ENCODE assay signal across 12 cellular contexts in the genomic region with DNA sequence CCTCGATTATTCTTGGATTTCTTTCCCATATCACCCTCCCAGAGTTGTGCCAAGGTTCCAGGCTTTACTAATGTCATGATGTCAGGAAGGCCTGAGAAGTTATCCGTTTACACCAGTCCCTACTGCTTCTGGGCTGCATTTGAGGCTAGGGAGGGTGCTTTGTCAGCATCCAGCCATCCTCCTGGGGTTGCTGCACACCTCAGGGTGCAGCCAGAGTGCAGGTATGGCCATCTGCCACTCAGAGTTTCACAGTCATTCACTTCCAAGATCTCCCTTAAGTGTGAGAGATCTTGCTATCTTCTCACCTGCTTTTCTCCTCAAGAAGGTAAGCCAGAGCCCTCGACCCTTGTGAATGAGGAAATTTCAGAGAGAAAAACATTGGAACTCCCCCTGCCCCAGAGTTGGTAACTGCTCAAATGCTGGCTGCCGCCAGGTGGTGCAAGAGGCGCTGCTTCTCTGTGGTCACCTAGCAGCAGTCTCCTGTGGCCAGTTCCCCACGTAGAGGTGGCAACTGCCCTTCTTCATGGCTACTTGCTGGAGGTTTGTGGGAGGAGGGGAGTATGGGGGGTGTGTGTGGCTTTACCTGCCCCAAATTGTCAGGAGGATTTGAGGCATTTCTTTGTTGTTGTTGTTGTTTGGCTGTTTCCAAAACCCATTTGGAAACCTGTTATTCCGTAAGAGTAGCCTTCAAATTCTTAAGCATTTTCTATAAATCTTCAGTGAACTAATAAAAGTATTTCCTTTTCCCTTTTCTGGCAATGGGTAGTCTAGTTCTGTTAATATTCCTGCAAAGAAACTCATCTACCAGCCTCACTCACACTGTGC.
A peak's percentile ranks its signal among the peaks of the same experiment; 100 is the strongest.
DNase-seq lines count a peak whose midpoint lies in the region; ATAC-seq and TF ChIP-seq lines count a peak whose summit lies in the region.
"Had no signal": no experiment of that assay in that cellular context is flagged by ENCODE, and none has a peak within 500 bp of the region (broad histone marks: within the 10 kb centered on the region; RNA-seq: fewer than 3 reads in every experiment).

No MANE protein-coding gene starts in this region.

- H3K23ac ChIP-seq in neuronal stem cell (ENCODE audit: low read depth, low read length, poor library complexity): no peak overlapping the region

- H3K18ac ChIP-seq in neuronal stem cell (ENCODE audit: low read length): no peak overlapping the region

- H3K9me3 Mint-ChIP-seq in activated CD8-positive, alpha-beta T cell treated with anti-CD3 and anti-CD28 coated beads, Interleukin-2, amount 10 ng/mL, durations not matched to agents 7 days and 5 days (ENCODE audit: insufficient read depth): no peaks in the 10 kb centered on the region
- H3K9me3 Mint-ChIP-seq: central memory CD8-positive, alpha-beta T cell had no signal

- H3K27me3 ChIP-seq in MM.1S (replicated peaks; ENCODE audit: insufficient read depth, low read length) (no peaks in the 10 kb centered on the region), neuronal stem cell (ENCODE audit: control insufficient read depth in 3 of 3, insufficient read depth in 3 of 3, low read depth in 1 of 3, low read length in 3 of 3) (no peaks in the 10 kb centered on the region)
- H3K27me3 ChIP-seq: upper lobe of left lung had no signal

- H3K9ac ChIP-seq in MM.1S (ENCODE audit: low read length): no peak overlapping the region
- H3K9ac ChIP-seq in neuronal stem cell (ENCODE audit: low read depth, low read length, poor library complexity): no peak overlapping the region

- POLR2A ChIA-PET in activated CD8-positive, alpha-beta T cell treated with anti-CD3 and anti-CD28 coated beads, Interleukin-2, amount 10 ng/mL, durations not matched to agents 7 days and 5 days (lab: Charles Lee): no interaction called here

- no peak overlapping the region for H2BK5ac ChIP-seq in neuronal stem cell (ENCODE audit: low read length)

- H3K4me3 Mint-ChIP-seq in activated CD8-positive, alpha-beta T cell treated with anti-CD3 and anti-CD28 coated beads, Interleukin-2, amount 10 ng/mL, durations not matched to agents 7 days and 5 days: no peak overlapping the region
- H3K4me3 Mint-ChIP-seq: central memory CD8-positive, alpha-beta T cell had no signal

- H3K4me2 ChIP-seq in MM.1S (ENCODE audit: low read depth, low read length): no peak overlapping the region
- no peak overlapping the region for H3K4me2 ChIP-seq in neuronal stem cell (ENCODE audit: insufficient read depth, low read length, poor library complexity, severe bottlenecking)

- H2AK5ac ChIP-seq in neuronal stem cell (ENCODE audit: low read depth, low read length): no peak overlapping the region

- H3K79me2 ChIP-seq in MM.1S (ENCODE audit: low read length): no peaks in the 10 kb centered on the region

- no peak overlapping the region for H3K4ac ChIP-seq in neuronal stem cell (ENCODE audit: low read length)

- H3K14ac ChIP-seq in neuronal stem cell (ENCODE audit: low read length): peak overlapping the region; percentile 48

- H3K9me3 ChIP-seq in MM.1S (replicated peaks; ENCODE audit: insufficient read depth, low read length) (no peaks in the 10 kb centered on the region), neuronal stem cell (replicated peaks in 1 of 2; ENCODE audit: control insufficient read depth in 2 of 2, insufficient read depth in 1 of 2, low read depth in 1 of 2, low read length in 2 of 2) (peaks cover 2 to 5% of the 10 kb centered on the region in 2 donors)
- H3K9me3 ChIP-seq: neutrophil, upper lobe of left lung had no signal

- no peak for DNase-seq in MM.1S
- DNase-seq in dermis microvascular lymphatic vessel endothelial cell (ENCODE audit: low read depth in 2 of 2): peak; percentile 12 to 38
- no peak for DNase-seq in neuronal stem cell (ENCODE audit: low spot score)
- no peak for DNase-seq in NCI-H1092 (lab: John Stamatoyannopoulos, UW)
- DNase-seq in NCI-H1417 (lab: John Stamatoyannopoulos, UW): no peak
- no peak for DNase-seq in activated CD8-positive, alpha-beta T cell treated with anti-CD3 and anti-CD28 coated beads, Interleukin-2, amount 10 ng/mL, durations not matched to agents 7 days and 5 days
- DNase-seq: head of caudate nucleus had no signal

- H3K27ac ChIP-seq in MM.1S (ENCODE audit: low read length) (no peak overlapping the region), neuronal stem cell (replicated peaks; ENCODE audit: low read length) (no peak overlapping the region)
- H3K27ac ChIP-seq: neutrophil, upper lobe of left lung had no signal

- H3K4me1 ChIP-seq in MM.1S (ENCODE audit: low read length) (no peaks in the 10 kb centered on the region), neuronal stem cell (ENCODE audit: control insufficient read depth in 2 of 2, insufficient read depth in 1 of 2, low read depth in 1 of 2, low read length in 2 of 2) (no peaks in the 10 kb centered on the region)

- no peaks in the 10 kb centered on the region for H3K4me1 Mint-ChIP-seq in activated CD8-positive, alpha-beta T cell treated with anti-CD3 and anti-CD28 coated beads, Interleukin-2, amount 10 ng/mL, durations not matched to agents 7 days and 5 days (ENCODE audit: low read depth)
- H3K4me1 Mint-ChIP-seq: central memory CD8-positive, alpha-beta T cell had no signal

- H3K4me3 ChIP-seq in MM.1S (ENCODE audit: low read length) (no peak overlapping the region), neuronal stem cell (ENCODE audit: low read length in 2 of 2) (no peak overlapping the region)
- H3K4me3 ChIP-seq: upper lobe of left lung had no signal

- CTCF ChIA-PET in activated CD8-positive, alpha-beta T cell treated with anti-CD3 and anti-CD28 coated beads, Interleukin-2, amount 10 ng/mL, durations not matched to agents 7 days and 5 days (lab: Charles Lee): no interaction called here

- H4K91ac ChIP-seq in neuronal stem cell (ENCODE audit: low read depth, low read length, poor library complexity): no peak overlapping the region

- peaks cover 3% of the 10 kb centered on the region for H3K27me3 Mint-ChIP-seq in activated CD8-positive, alpha-beta T cell treated with anti-CD3 and anti-CD28 coated beads, Interleukin-2, amount 10 ng/mL, durations not matched to agents 7 days and 5 days (ENCODE audit: low read depth)

- no peaks in the 10 kb centered on the region for H3F3A ChIP-seq in MM.1S (ENCODE audit: insufficient read depth, low read length)

- no peaks in the 10 kb centered on the region for H3K36me3 Mint-ChIP-seq in activated CD8-positive, alpha-beta T cell treated with anti-CD3 and anti-CD28 coated beads, Interleukin-2, amount 10 ng/mL, durations not matched to agents 7 days and 5 days (ENCODE audit: low read depth)

- no peaks in the 10 kb centered on the region for H3K79me1 ChIP-seq in neuronal stem cell (ENCODE audit: low read depth, low read length)

- no peak overlapping the region for H2BK15ac ChIP-seq in neuronal stem cell (ENCODE audit: low read length)

- no peak overlapping the region for H2BK120ac ChIP-seq in neuronal stem cell (ENCODE audit: low read depth, low read length)

- no peak overlapping the region for H3K27ac Mint-ChIP-seq in activated CD8-positive, alpha-beta T cell treated with anti-CD3 and anti-CD28 coated beads, Interleukin-2, amount 10 ng/mL, durations not matched to agents 7 days and 5 days

- no peak overlapping the region for H2AFZ ChIP-seq in MM.1S (ENCODE audit: low read length)
- no peak overlapping the region for H2AFZ ChIP-seq in neuronal stem cell (ENCODE audit: low read length)

- no peaks in the 10 kb centered on the region for H4K20me1 ChIP-seq in MM.1S (ENCODE audit: insufficient read depth, low read length)

- WGBS in neuronal stem cell (ENCODE audit: extremely low coverage in 2 of 2, insufficient read length in 2 of 2, insufficient replicate concordance in 1 of 2), 2 donors: no CpG with 5 or more reads among the region's 7 CpGs

- H4K8ac ChIP-seq in neuronal stem cell (ENCODE audit: low read depth, low read length): no peak overlapping the region

- H3K9me2 ChIP-seq in MM.1S (replicated peaks; ENCODE audit: insufficient read depth, low read length): no peaks in the 10 kb centered on the region

- peak; percentile 67 for TF ChIP-seq CTCF in GM12873 (IDR thresholded peaks at IDR 0.05; ENCODE audit: insufficient read depth, low read depth, low read length, missing control alignments)
- peak; percentile 36 for TF ChIP-seq CTCF in MM.1S (IDR thresholded peaks at IDR 0.05; ENCODE audit: low read length)

- no peak overlapping the region for H2BK12ac ChIP-seq in neuronal stem cell (ENCODE audit: low read length)

- H3K36me3 ChIP-seq in MM.1S (replicated peaks; ENCODE audit: insufficient read depth, low read length) (no peaks in the 10 kb centered on the region), neuronal stem cell (replicated peaks in 1 of 2; ENCODE audit: control insufficient read depth in 2 of 2, insufficient read depth in 2 of 2, low read length in 2 of 2) (no peaks in the 10 kb centered on the region)
- H3K36me3 ChIP-seq: neutrophil, upper lobe of left lung had no signal

- no peak for ATAC-seq in HG02938 (IDR thresholded peaks at IDR 0.05; ENCODE audit: unreplicated experiment)
- ATAC-seq in activated CD8-positive, alpha-beta T cell treated with anti-CD3 and anti-CD28 coated beads, Interleukin-2, amount 10 ng/mL, durations not matched to agents 7 days and 5 days: no peak

Comparison
In these comparisons a context has a peak if more than half of its experiments do, and no peak if none do; other contexts are left out.
1. DNase-seq: peak in dermis microvascular lymphatic vessel endothelial cell (2 of 2); none in MM.1S (single experiment), neuronal stem cell (single experiment), NCI-H1092 (single experiment), NCI-H1417 (0 of 3) and activated CD8-positive, alpha-beta T cell treated with anti-CD3 and anti-CD28 coated beads, Interleukin-2, amount 10 ng/mL, durations not matched to agents 7 days and 5 days (single experiment).